Comparison of ENCODE assay signal across 1 cellular context in the genomic region with DNA sequence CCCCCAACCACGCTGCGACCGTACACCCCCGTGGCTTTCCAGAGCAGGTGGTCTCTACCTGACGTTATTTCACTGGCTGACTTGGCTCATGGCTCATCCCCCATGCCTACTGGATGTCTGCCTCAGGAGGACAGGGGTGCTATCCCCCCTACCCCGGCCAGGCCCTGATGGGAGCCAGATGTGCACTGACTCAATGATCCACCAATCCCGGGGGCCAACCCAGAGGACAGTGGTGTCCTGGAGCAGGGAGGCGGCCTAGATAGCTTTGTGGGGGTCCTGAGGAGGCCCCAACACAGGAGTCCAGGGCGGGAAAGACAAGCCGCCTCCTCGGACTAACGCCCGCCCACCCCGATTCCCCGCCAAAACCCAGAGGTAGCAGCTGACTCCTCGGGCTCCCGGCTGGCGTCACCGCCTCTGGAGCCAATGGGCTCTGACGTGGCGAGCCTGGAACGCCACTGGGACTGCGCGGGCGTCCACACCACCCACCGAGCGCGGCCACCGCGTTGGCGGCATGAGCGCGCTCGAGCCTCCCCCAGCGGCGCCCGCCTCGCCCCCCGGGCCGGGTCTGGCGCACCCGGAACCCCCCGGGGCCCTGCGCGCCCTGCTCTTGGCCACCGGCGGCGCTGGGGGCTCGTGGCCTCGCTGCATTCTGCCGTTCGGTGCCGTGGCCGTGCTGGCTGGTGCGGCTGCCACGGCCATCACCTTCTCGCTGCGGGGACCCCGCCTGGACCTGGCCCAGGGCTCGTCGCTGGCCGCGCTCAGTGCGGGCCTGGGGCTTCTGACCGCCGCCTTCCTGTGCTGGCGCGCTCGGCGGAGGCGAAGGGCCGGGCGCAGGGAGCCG.
TF ChIP-seq lines count a peak whose summit lies in the region.

No MANE protein-coding gene starts in this region.

TF ChIP-seq in SK-N-SH, 30 proteins besides CTCF, POLR2A, EP300 and RAD21 (continued from another document):
- no peak for TF ChIP-seq MEF2A (IDR thresholded peaks at IDR 0.05; ENCODE audit: borderline replicate concordance, low read depth)
- peak; percentile 61; the same call in 1 of the 2 replicates for TF ChIP-seq MXI1 (IDR thresholded peaks at IDR 0.05; ENCODE audit: low read depth, low read length)
- no peak for TF ChIP-seq TEAD4 (IDR thresholded peaks at IDR 0.05; ENCODE audit: borderline replicate concordance, insufficient read depth)
- peak; percentile 9; the same call in 1 of the 2 replicates for TF ChIP-seq TCF12 (IDR thresholded peaks at IDR 0.05)
- TF ChIP-seq, protein P1, sequence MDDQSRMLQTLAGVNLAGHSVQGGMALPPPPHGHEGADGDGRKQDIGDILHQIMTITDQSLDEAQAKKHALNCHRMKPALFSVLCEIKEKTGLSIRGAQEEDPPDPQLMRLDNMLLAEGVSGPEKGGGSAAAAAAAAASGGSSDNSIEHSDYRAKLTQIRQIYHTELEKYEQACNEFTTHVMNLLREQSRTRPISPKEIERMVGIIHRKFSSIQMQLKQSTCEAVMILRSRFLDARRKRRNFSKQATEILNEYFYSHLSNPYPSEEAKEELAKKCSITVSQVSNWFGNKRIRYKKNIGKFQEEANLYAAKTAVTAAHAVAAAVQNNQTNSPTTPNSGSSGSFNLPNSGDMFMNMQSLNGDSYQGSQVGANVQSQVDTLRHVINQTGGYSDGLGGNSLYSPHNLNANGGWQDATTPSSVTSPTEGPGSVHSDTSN (IDR thresholded peaks at IDR 0.05): no peak
TF ChIP-seq in SK-N-SH: peak in this region for 5.
